ENCODE assay signal across 13 cellular contexts in genomic region chr4:2141762-2142520, GRCh38.
DNase-seq lines count a peak whose midpoint lies in the region; ATAC-seq and TF ChIP-seq lines count a peak whose summit lies in the region.
"Had no signal": no experiment of that assay in that cellular context is flagged by ENCODE, and none has a peak within 500 bp of the region (broad histone marks: within the 10 kb centered on the region; RNA-seq: fewer than 3 reads in every experiment).

No MANE protein-coding gene starts in this region.

- TF ChIP-seq CTCF in choroid plexus epithelial cell (conservative IDR thresholded peaks at IDR 0.05; ENCODE audit: low read depth, low read length) (no peak), left lung (IDR thresholded peaks at IDR 0.05) (no peak)

- H3K9me3 ChIP-seq in left lung = no peaks in the 10 kb centered on the region

- no peak for ATAC-seq in HG02884 (IDR thresholded peaks at IDR 0.05; ENCODE audit: unreplicated experiment)
- no peak for ATAC-seq in left lung

- no peaks in the 10 kb centered on the region for H3K27me3 ChIP-seq in left lung
- H3K27me3 ChIP-seq: hepatocyte had no signal

- no peaks in the 10 kb centered on the region for H3K4me1 ChIP-seq in left lung

- H3K27ac ChIP-seq in left lung = no peak overlapping the region
- H3K27ac ChIP-seq: hepatocyte, PC-9 had no signal

- H3K4me3 ChIP-seq in choroid plexus epithelial cell (ENCODE audit: low read depth, low read length) (no peak overlapping the region), left lung (no peak overlapping the region)
- H3K4me3 ChIP-seq: hepatocyte, PC-9 had no signal

- DNase-seq in COLO829 (ENCODE audit: low spot score) (peak; percentile 71), HuH-7 (ENCODE audit: low spot score) (peak; percentile 47), choroid plexus epithelial cell (ENCODE audit: low read depth) (peak; percentile 18), putamen (ENCODE audit: low spot score) (peak; percentile 86), left lung (no peak), NAMALWA (ENCODE audit: low spot score) (no peak), T1000 (lab: John Stamatoyannopoulos, UW) (no peak)
- DNase-seq: GOT3, naive B cell, NCI-H1092 treated with DMSO at 0.1 percent for 48 hours had no signal

- intact Hi-C loops in left lung (cut with DNase I) = no loop called here

- no peaks in the 10 kb centered on the region for H3K36me3 ChIP-seq in left lung

Comparison
In these comparisons a context has a peak if more than half of its experiments do, and no peak if none do; other contexts are left out.
1. DNase-seq: peak in COLO829 (single experiment), HuH-7 (single experiment), choroid plexus epithelial cell (single experiment) and putamen (single experiment); none in left lung (0 of 2), NAMALWA (single experiment) and T1000 (single experiment).